Comparison of ENCODE assay signal across 2 cellular contexts in the genomic region with DNA sequence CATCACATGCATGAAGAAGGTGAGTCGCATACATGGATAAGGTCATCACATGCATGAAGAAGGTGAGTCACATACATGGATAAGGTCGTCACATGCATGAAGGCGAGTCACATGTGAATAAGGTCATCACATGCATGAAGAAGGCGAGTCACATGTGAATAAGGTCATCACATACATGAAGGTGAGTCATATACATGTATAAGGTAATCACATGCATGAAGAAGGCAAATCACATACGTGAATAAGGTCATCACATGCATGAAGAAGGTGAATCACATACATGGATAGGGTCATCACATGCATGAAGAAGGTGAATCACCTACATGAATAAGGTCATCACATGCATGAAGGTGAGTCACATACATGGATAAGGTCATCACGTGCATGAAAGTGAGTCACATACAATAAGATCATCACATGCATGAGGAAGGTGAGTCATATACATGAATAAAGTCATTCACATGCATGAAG.
A peak's percentile ranks its signal among the peaks of the same experiment; 100 is the strongest.
TF ChIP-seq lines count a peak whose summit lies in the region.

No MANE protein-coding gene starts in this region.

TF ChIP-seq in HEK293, 187 proteins besides CTCF, POLR2A, EP300 and RAD21 (continued from another document and continues in another):
- TF ChIP-seq, protein P1, sequence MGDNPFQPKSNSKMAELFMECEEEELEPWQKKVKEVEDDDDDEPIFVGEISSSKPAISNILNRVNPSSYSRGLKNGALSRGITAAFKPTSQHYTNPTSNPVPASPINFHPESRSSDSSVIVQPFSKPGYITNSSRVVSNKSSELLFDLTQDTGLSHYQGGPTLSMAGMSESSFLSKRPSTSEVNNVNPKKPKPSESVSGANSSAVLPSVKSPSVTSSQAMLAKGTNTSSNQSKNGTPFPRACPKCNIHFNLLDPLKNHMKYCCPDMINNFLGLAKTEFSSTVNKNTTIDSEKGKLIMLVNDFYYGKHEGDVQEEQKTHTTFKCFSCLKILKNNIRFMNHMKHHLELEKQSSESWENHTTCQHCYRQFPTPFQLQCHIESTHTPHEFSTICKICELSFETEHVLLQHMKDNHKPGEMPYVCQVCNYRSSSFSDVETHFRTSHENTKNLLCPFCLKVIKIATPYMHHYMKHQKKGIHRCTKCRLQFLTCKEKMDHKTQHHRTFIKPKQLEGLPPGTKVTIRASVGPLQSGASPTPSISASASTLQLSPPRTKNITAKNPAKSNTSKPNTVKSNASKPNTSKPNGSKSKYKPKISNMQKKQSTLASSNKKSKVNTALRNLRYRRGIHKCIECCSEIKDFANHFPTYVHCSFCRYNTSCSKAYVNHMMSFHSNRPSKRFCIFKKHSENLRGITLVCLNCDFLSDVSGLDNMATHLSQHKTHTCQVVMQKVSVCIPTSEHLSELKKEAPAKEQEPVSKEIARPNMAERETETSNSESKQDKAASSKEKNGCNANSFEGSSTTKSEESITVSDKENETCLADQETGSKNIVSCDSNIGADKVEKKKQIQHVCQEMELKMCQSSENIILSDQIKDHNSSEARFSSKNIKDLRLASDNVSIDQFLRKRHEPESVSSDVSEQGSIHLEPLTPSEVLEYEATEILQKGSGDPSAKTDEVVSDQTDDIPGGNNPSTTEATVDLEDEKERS (tag by site-specific recombination; IDR thresholded peaks at IDR 0.05), result no peak; the same call in 1 of the 2 replicates
- 0 out of 2 replicates have a peak, but pooled peaks have one; percentile 4 for TF ChIP-seq SP2 (tag by site-specific recombination; IDR thresholded peaks at IDR 0.05)
- no peak for TF ChIP-seq MZF1 (tag by site-specific recombination; IDR thresholded peaks at IDR 0.05; ENCODE audit: borderline replicate concordance)
- TF ChIP-seq GLIS2 (tag by site-specific recombination; IDR thresholded peaks at IDR 0.05), result no peak
- TF ChIP-seq, protein P2, sequence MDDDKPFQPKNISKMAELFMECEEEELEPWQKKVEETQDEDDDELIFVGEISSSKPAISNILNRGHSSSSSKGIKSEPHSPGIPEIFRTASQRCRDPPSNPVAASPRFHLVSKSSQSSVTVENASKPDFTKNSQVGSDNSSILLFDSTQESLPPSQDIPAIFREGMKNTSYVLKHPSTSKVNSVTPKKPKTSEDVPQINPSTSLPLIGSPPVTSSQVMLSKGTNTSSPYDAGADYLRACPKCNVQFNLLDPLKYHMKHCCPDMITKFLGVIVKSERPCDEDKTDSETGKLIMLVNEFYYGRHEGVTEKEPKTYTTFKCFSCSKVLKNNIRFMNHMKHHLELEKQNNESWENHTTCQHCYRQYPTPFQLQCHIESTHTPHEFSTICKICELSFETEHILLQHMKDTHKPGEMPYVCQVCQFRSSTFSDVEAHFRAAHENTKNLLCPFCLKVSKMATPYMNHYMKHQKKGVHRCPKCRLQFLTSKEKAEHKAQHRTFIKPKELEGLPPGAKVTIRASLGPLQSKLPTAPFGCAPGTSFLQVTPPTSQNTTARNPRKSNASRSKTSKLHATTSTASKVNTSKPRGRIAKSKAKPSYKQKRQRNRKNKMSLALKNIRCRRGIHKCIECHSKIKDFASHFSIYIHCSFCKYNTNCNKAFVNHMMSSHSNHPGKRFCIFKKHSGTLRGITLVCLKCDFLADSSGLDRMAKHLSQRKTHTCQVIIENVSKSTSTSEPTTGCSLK (tag by site-specific recombination; IDR thresholded peaks at IDR 0.05), result no peak
- TF ChIP-seq, protein P3, sequence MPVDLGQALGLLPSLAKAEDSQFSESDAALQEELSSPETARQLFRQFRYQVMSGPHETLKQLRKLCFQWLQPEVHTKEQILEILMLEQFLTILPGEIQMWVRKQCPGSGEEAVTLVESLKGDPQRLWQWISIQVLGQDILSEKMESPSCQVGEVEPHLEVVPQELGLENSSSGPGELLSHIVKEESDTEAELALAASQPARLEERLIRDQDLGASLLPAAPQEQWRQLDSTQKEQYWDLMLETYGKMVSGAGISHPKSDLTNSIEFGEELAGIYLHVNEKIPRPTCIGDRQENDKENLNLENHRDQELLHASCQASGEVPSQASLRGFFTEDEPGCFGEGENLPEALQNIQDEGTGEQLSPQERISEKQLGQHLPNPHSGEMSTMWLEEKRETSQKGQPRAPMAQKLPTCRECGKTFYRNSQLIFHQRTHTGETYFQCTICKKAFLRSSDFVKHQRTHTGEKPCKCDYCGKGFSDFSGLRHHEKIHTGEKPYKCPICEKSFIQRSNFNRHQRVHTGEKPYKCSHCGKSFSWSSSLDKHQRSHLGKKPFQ (tag by site-specific recombination; IDR thresholded peaks at IDR 0.05), result no peak
- TF ChIP-seq ZBTB1 (tag by site-specific recombination; IDR thresholded peaks at IDR 0.05), result no peak
- no peak for TF ChIP-seq PATZ1 (tag by site-specific recombination; IDR thresholded peaks at IDR 0.05)
- peak; percentile 72; the same call in 1 of the 2 replicates for TF ChIP-seq ZNF571 (tag by site-specific recombination; IDR thresholded peaks at IDR 0.05)
- TF ChIP-seq ZNF707 (tag by site-specific recombination; IDR thresholded peaks at IDR 0.05), result no peak
- no peak for TF ChIP-seq KLF10 (tag by site-specific recombination; IDR thresholded peaks at IDR 0.05)
- TF ChIP-seq ZNF354C (tag by site-specific recombination; IDR thresholded peaks at IDR 0.05; ENCODE audit: borderline replicate concordance, low read depth), result no peak
- TF ChIP-seq KLF17 (tag by site-specific recombination; IDR thresholded peaks at IDR 0.05), result peak; percentile 81
- TF ChIP-seq ZNF521 (tag by site-specific recombination; IDR thresholded peaks at IDR 0.05), result 0 out of 2 replicates have a peak, but pooled peaks have one; percentile 20

TF ChIP-seq in K562, 482 proteins besides CTCF, POLR2A, EP300 and RAD21 (continued from another document):
- TF ChIP-seq NKRF (IDR thresholded peaks at IDR 0.05; ENCODE audit: borderline replicate concordance) (no peak), SMARCC2 (IDR thresholded peaks at IDR 0.05; ENCODE audit: low read depth) (no peak), ATF3 (IDR thresholded peaks at IDR 0.05) (peak; percentile 69), ATF3 (CRISPR knock-in tag; conservative IDR thresholded peaks at IDR 0.05) (no peak), ARID2 (IDR thresholded peaks at IDR 0.05) (no peak)
